1 cellular context compared by ENCODE assay signal in genomic region chr15:57343526-57343925, GRCh38.
TF ChIP-seq lines count a peak whose summit lies in the region.

No MANE protein-coding gene starts in this region.

TF ChIP-seq in WTC11, 78 proteins besides CTCF, POLR2A, EP300 and RAD21:
- TF ChIP-seq ZNF121 (CRISPR knock-in tag; IDR thresholded peaks at IDR 0.05) (peak; percentile 78; the same call in 1 of the 2 replicates), ZNF138 (CRISPR knock-in tag; conservative IDR thresholded peaks at IDR 0.05) (no peak), NFATC4 (CRISPR knock-in tag; IDR thresholded peaks at IDR 0.05) (no peak)
